Comparison of ENCODE assay signal across 1 cellular context in genomic region chr17:74873874-74874614, GRCh38.
A peak's percentile ranks its signal among the peaks of the same experiment; 100 is the strongest.
TF ChIP-seq lines count a peak whose summit lies in the region.

No MANE protein-coding gene starts in this region.

TF ChIP-seq in K562, 482 proteins besides CTCF, POLR2A, EP300 and RAD21 (continued from another document and continues in another):
- no peak for TF ChIP-seq GABPB2 (CRISPR knock-in tag; conservative IDR thresholded peaks at IDR 0.05)
- no peak for TF ChIP-seq FOXA3 (CRISPR knock-in tag; conservative IDR thresholded peaks at IDR 0.05 in 1 of 2, IDR thresholded peaks at IDR 0.05 in 1 of 2)
- TF ChIP-seq MEF2D (tag; conservative IDR thresholded peaks at IDR 0.05; ENCODE audit: low read depth) = no peak
- no peak for TF ChIP-seq ZC3H8 (IDR thresholded peaks at IDR 0.05)
- TF ChIP-seq SMARCE1 (IDR thresholded peaks at IDR 0.05) = no peak
- no peak for TF ChIP-seq FUS (optimal IDR thresholded peaks at IDR 0.05; ENCODE audit: low read depth, low read length)
- TF ChIP-seq ATF4 (CRISPR knock-in tag; IDR thresholded peaks at IDR 0.05) = no peak
- no peak for TF ChIP-seq HBP1 (CRISPR knock-in tag; IDR thresholded peaks at IDR 0.05)
- no peak for TF ChIP-seq ARID3B (CRISPR knock-in tag; IDR thresholded peaks at IDR 0.05; ENCODE audit: borderline replicate concordance)
- no peak for TF ChIP-seq HNRNPK (IDR thresholded peaks at IDR 0.05; ENCODE audit: low read depth, low read length, poor library complexity, severe bottlenecking)
- TF ChIP-seq NKRF (IDR thresholded peaks at IDR 0.05; ENCODE audit: borderline replicate concordance) = no peak
- TF ChIP-seq TEAD4 (IDR thresholded peaks at IDR 0.05; ENCODE audit: low read length) = 0 out of 2 replicates have a peak, but pooled peaks have one; percentile 5
- no peak for TF ChIP-seq TEAD4 (CRISPR knock-in tag; IDR thresholded peaks at IDR 0.05; ENCODE audit: borderline replicate concordance)
- peak; percentile 18; the same call in 1 of the 2 replicates for TF ChIP-seq GTF2E2 (tag; IDR thresholded peaks at IDR 0.05)
- TF ChIP-seq CREB5 (CRISPR knock-in tag; IDR thresholded peaks at IDR 0.05) = no peak
- TF ChIP-seq MYBL2 (IDR thresholded peaks at IDR 0.05; ENCODE audit: low read depth) = no peak
- TF ChIP-seq MYBL2 (CRISPR knock-in tag; IDR thresholded peaks at IDR 0.05; ENCODE audit: borderline replicate concordance) = no peak
- no peak for TF ChIP-seq RBBP5 (IDR thresholded peaks at IDR 0.05; ENCODE audit: borderline replicate concordance, insufficient read depth, low read length, poor library complexity, severe bottlenecking)
- TF ChIP-seq ZNF121 (CRISPR knock-in tag; conservative IDR thresholded peaks at IDR 0.05) = no peak
- TF ChIP-seq ZNF764 (CRISPR knock-in tag; IDR thresholded peaks at IDR 0.05; ENCODE audit: low read depth) = no peak
- no peak for TF ChIP-seq NR0B1 (IDR thresholded peaks at IDR 0.05; ENCODE audit: partially characterized antibody)
- no peak for TF ChIP-seq SNAPC5 (CRISPR knock-in tag; IDR thresholded peaks at IDR 0.05)
- peak; percentile 7; the same call in 1 of the 2 replicates for TF ChIP-seq NFE2 (IDR thresholded peaks at IDR 0.05; ENCODE audit: low read depth)
- TF ChIP-seq THRB (CRISPR knock-in tag; conservative IDR thresholded peaks at IDR 0.05) = no peak
- no peak for TF ChIP-seq RBM14 (IDR thresholded peaks at IDR 0.05; ENCODE audit: borderline replicate concordance, insufficient read depth, low read depth, low read length)
- no peak for TF ChIP-seq ZNF282 (CRISPR knock-in tag; IDR thresholded peaks at IDR 0.05)
- peak; percentile 25 to 45; a peak in 1 of 4 replicates for TF ChIP-seq MLLT1 (IDR thresholded peaks at IDR 0.05)
- TF ChIP-seq OTX1 (CRISPR knock-in tag; IDR thresholded peaks at IDR 0.05) = no peak
- TF ChIP-seq ZNF263 (CRISPR knock-in tag; IDR thresholded peaks at IDR 0.05; ENCODE audit: borderline replicate concordance) = no peak; the same call in 1 of the 2 replicates
- TF ChIP-seq FIP1L1 (IDR thresholded peaks at IDR 0.05; ENCODE audit: low read depth, low read length, poor library complexity, severe bottlenecking) = no peak
- no peak; the same call in 1 of the 2 replicates for TF ChIP-seq TFAP4 (CRISPR knock-in tag; IDR thresholded peaks at IDR 0.05; ENCODE audit: borderline replicate concordance)
- TF ChIP-seq ZNF316 (IDR thresholded peaks at IDR 0.05) = no peak; the same call in 1 of the 2 replicates
- no peak for TF ChIP-seq ZNF407 (IDR thresholded peaks at IDR 0.05; ENCODE audit: low read depth)
- 0 out of 2 replicates have a peak, but pooled peaks have one; percentile 40 for TF ChIP-seq ESRRA (IDR thresholded peaks at IDR 0.05; ENCODE audit: borderline replicate concordance, low read depth)
- no peak for TF ChIP-seq CBFA2T2 (conservative IDR thresholded peaks at IDR 0.05)
- TF ChIP-seq TFAM (CRISPR knock-in tag; conservative IDR thresholded peaks at IDR 0.05) = no peak
- TF ChIP-seq IFI16 (CRISPR knock-in tag; IDR thresholded peaks at IDR 0.05) = no peak
- 0 out of 2 replicates have a peak, but pooled peaks have one; percentile 22 for TF ChIP-seq SMAD3 (CRISPR knock-in tag; conservative IDR thresholded peaks at IDR 0.05)
- TF ChIP-seq CHD2 (IDR thresholded peaks at IDR 0.05; ENCODE audit: low read depth, low read length) = no peak
- no peak for TF ChIP-seq EZH2 (IDR thresholded peaks at IDR 0.05; ENCODE audit: borderline replicate concordance, low read depth, low read length)
- no peak for TF ChIP-seq GTF2F1 (IDR thresholded peaks at IDR 0.05; ENCODE audit: low read depth, low read length)
